In the genomic region with DNA sequence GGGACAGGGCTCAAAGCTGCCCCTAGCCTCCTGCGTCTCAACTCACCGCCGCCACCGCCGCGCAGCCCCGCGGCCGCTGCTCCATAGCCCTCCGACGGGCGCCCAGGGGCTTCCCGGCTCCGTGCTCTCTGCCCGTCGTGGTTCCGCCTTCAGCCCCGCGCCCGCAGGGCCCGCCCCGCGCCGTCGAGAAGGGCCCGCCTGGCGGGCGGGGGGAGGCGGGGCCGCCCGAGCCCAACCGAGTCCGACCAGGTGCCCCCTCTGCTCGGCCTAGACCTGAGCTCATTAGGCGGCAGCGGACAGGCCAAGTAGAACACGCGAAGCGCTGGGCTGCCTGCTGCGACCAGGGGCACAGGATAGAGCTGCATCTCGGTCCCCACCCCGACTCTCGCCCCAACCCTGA, we compare ENCODE assay signal across 7 cellular contexts. TPM values are rescaled to one million over a fixed set of nuclear protein-coding genes. Genes with fewer than 3 reads are reported as not detected.
A peak's percentile ranks its signal among the peaks of the same experiment; 100 is the strongest.
DNase-seq lines count a peak whose midpoint lies in the region; ATAC-seq, FAIRE-seq and TF ChIP-seq lines count a peak whose summit lies in the region.

A gene with protein sequence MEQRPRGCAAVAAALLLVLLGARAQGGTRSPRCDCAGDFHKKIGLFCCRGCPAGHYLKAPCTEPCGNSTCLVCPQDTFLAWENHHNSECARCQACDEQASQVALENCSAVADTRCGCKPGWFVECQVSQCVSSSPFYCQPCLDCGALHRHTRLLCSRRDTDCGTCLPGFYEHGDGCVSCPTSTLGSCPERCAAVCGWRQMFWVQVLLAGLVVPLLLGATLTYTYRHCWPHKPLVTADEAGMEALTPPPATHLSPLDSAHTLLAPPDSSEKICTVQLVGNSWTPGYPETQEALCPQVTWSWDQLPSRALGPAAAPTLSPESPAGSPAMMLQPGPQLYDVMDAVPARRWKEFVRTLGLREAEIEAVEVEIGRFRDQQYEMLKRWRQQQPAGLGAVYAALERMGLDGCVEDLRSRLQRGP (minus strand): TSS at position 151 of the 400 bp plus-strand sequence. CDS start 66 bp downstream, at position 85.

- H3K27me3 ChIP-seq in lung (ENCODE audit: control insufficient read depth, insufficient read depth) = no peaks in the 10 kb centered on the region
- peaks cover 0 to 11% of the 10 kb centered on the region in 2 donors for H3K27me3 ChIP-seq in tibial nerve
- no peaks in the 10 kb centered on the region for H3K27me3 ChIP-seq in SJCRH30

- 24 to 29% methylated on average over 28 to 43 of the region's 43 CpGs for WGBS in lung, 2 donors
- WGBS in tibial nerve, 2 donors = 50% methylated on average over 29 to 32 of the region's 43 CpGs

- no peak within 1 kb of the TSS for H3K27ac ChIP-seq in lung (ENCODE audit: low read depth in 1 of 2, low read length in 1 of 2)
- peak within 1 kb of the TSS in 1 of 4 donors; percentile 59 for H3K27ac ChIP-seq in tibial nerve
- no peak within 1 kb of the TSS for H3K27ac ChIP-seq in SJCRH30

- no peak for TF ChIP-seq CTCF in lung (IDR thresholded peaks at IDR 0.05; ENCODE audit: control extremely low read depth, extremely low read depth)
- TF ChIP-seq CTCF in tibial nerve (IDR thresholded peaks at IDR 0.05) = no peak

- peak within 1 kb of the TSS; percentile 44 to 92 for H3K27ac Mint-ChIP-seq in activated naive CD4-positive, alpha-beta T cell treated with anti-CD3 and anti-CD28 coated beads, Interleukin-2, amount 50 U/mL, for 72 hours

- H3K4me1 ChIP-seq in lung (ENCODE audit: control insufficient read depth in 2 of 2, insufficient read depth in 2 of 2, low read length in 2 of 2) (no peaks in the 10 kb centered on the region), tibial nerve (peaks cover 0 to 6% (median 0%) of the 10 kb centered on the region in 4 donors), SJCRH30 (no peaks in the 10 kb centered on the region)

- H3K36me3 ChIP-seq in lung (ENCODE audit: control insufficient read depth in 2 of 2, insufficient read depth in 2 of 2, low read length in 2 of 2) (peaks cover 0 to 20% of the 10 kb centered on the region in 2 donors), tibial nerve (peaks cover 0 to 80% (median 0%) of the 10 kb centered on the region in 3 donors), SJCRH30 (no peaks in the 10 kb centered on the region)

- TF ChIP-seq EP300 in tibial nerve (IDR thresholded peaks at IDR 0.05) = no peak

- peaks cover 0 to 5% of the 10 kb centered on the region in 2 donors for H3K9me3 ChIP-seq in lung (ENCODE audit: control insufficient read depth in 2 of 2, insufficient read depth in 1 of 2, low read length in 1 of 2)
- no peaks in the 10 kb centered on the region for H3K9me3 ChIP-seq in tibial nerve
- H3K9me3 ChIP-seq in SJCRH30 (replicated peaks) = no peaks in the 10 kb centered on the region

- no peak for FAIRE-seq in HTR-8/SVneo (lab: Jason Lieb, UNC)

- DNase-seq in T-helper 9 cell = peak; percentile 68
- peak; percentile 56 to 75 for DNase-seq in activated naive CD4-positive, alpha-beta T cell treated with anti-CD3 and anti-CD28 coated beads, Interleukin-2, amount 50 U/mL, for 72 hours (ENCODE audit: low spot score in 2 of 2)
- no peak for DNase-seq in lung (ENCODE audit: low spot score)
- no peak for DNase-seq in tibial nerve (ENCODE audit: low spot score in 2 of 2)
- no peak for DNase-seq in HTR-8/SVneo (ENCODE audit: insufficient read length, low spot score)
- no peak for DNase-seq in SJCRH30

- no peaks in the 10 kb centered on the region for H3K9me3 Mint-ChIP-seq in activated naive CD4-positive, alpha-beta T cell treated with anti-CD3 and anti-CD28 coated beads, Interleukin-2, amount 50 U/mL, for 72 hours

- H3K36me3 Mint-ChIP-seq in activated naive CD4-positive, alpha-beta T cell treated with anti-CD3 and anti-CD28 coated beads, Interleukin-2, amount 50 U/mL, for 72 hours = peaks cover 12 to 19% of the 10 kb centered on the region in 2 donors

- peak; percentile 75 to 83 for ATAC-seq in activated naive CD4-positive, alpha-beta T cell treated with anti-CD3 and anti-CD28 coated beads, Interleukin-2, amount 50 U/mL, for 72 hours
- no peak for ATAC-seq in lung (ENCODE audit: insufficient read depth, low FRiP score)
- no peak for ATAC-seq in HG02852 (IDR thresholded peaks at IDR 0.05; ENCODE audit: unreplicated experiment)

- H3K4me3 ChIP-seq in lung = no peak within 1 kb of the TSS
- H3K4me3 ChIP-seq in tibial nerve = peak within 1 kb of the TSS in 2 of 4 donors; percentile 21 to 32
- no peak within 1 kb of the TSS for H3K4me3 ChIP-seq in SJCRH30

- TF ChIP-seq POLR2A in tibial nerve (IDR thresholded peaks at IDR 0.05) = no peak

RNA-seq across cellular contexts. Expression of the gene that starts here (rescaled TPM):
- 10 to 100 TPM; 68.0 to 88.5 TPM for total RNA-seq in activated naive CD4-positive, alpha-beta T cell treated with anti-CD3 and anti-CD28 coated beads, Interleukin-2, amount 50 U/mL, for 72 hours
- total RNA-seq in lung = 10 to 100 TPM; 11.2 to 19.8 TPM
- 10 to 100 TPM in 1 of 2 donors, 1 to 10 TPM in 1; 4.9 to 12.3 TPM for polyA plus RNA-seq in lung
- total RNA-seq in tibial nerve = 10 to 100 TPM; 32.3 to 79.8 (median 53.4) TPM
- total RNA-seq in SJCRH30 (2014; rRNA removed; shearing (Covaris generic)) = 4.1 and 4.6 TPM in 2 replicates

Comparison
In these comparisons a context has a peak if more than half of its experiments do, and no peak if none do; other contexts are left out.
1. DNase-seq: peak in T-helper 9 cell (single experiment) and activated naive CD4-positive, alpha-beta T cell treated with anti-CD3 and anti-CD28 coated beads, Interleukin-2, amount 50 U/mL, for 72 hours (2 of 2); none in lung (single experiment), tibial nerve (0 of 2), HTR-8/SVneo (single experiment) and SJCRH30 (0 of 2).
2. ATAC-seq: peak in activated naive CD4-positive, alpha-beta T cell treated with anti-CD3 and anti-CD28 coated beads, Interleukin-2, amount 50 U/mL, for 72 hours (2 of 2); none in lung (single experiment) and HG02852 (single experiment).